23 cellular contexts compared by ENCODE assay signal in genomic region chr5:115337882-115338281, GRCh38. TPM values are rescaled to one million over a fixed set of nuclear protein-coding genes. Genes with fewer than 3 reads are reported as not detected.
DNase-seq lines count a peak whose midpoint lies in the region; ATAC-seq, FAIRE-seq and TF ChIP-seq lines count a peak whose summit lies in the region.
"Had no signal": no experiment of that assay in that cellular context is flagged by ENCODE, and none has a peak within 500 bp of the region (broad histone marks: within the 10 kb centered on the region; RNA-seq: fewer than 3 reads in every experiment).

No MANE protein-coding gene starts in this region.

- BruUV-seq in HepG2 (replicated peaks; lab: Mats Ljungman, UMichigan): no TSS peak

- DNase-seq in HuH-7.5 (ENCODE audit: low spot score): peak; percentile 4
- peak; percentile 45 for DNase-seq in hepatocyte (ENCODE audit: low spot score)
- peak; percentile 30 for DNase-seq in HepG2 (ENCODE audit: low spot score)
- DNase-seq in mucosa of descending colon: peak in 1 of 3 donors; percentile 33
- DNase-seq in SW 1271 (lab: John Stamatoyannopoulos, UW): no peak
- no peak for DNase-seq in KBM-7
- DNase-seq in NK-92 treated with Interleukin-12 subunit alpha and Interleukin-12 subunit beta, amount 100 ng/mL, for 24 hours (lab: John Stamatoyannopoulos, UW): no peak
- DNase-seq: 8988T; ACHN; C1 segment of cervical spinal cord; Calu3; CD4-positive, alpha-beta memory T cell; COR-L47; DMS53; DMS79 treated with DMSO at 0.1 percent for 48 hours; GF-D8; GM23248; H7; HCEC 1CT had no signal

- H3K4me1 ChIP-seq in hepatocyte (ENCODE audit: insufficient read depth) (peaks cover 8% of the 10 kb centered on the region), HepG2 (ENCODE audit: insufficient read depth, low read length) (peaks cover 12% of the 10 kb centered on the region), mucosa of descending colon (ENCODE audit: low read depth) (no peaks in the 10 kb centered on the region)

- H4K20me1 ChIP-seq in hepatocyte (ENCODE audit: insufficient read depth, poor library complexity, severe bottlenecking): no peaks in the 10 kb centered on the region
- no peaks in the 10 kb centered on the region for H4K20me1 ChIP-seq in HepG2 (ENCODE audit: insufficient read depth, low read length)

- 86% methylated on average over 1 of the region's 1 CpG for WGBS in hepatocyte (ENCODE audit: low lambda C conversion rate, missing lambda C conversion rate)
- 4% methylated on average over 1 of the region's 1 CpG for WGBS in HepG2 (ENCODE audit: low lambda C conversion rate)

- H3K36me3 ChIP-seq in hepatocyte (replicated peaks; ENCODE audit: insufficient read depth, low read depth) (no peaks in the 10 kb centered on the region), HepG2 (replicated peaks in 1 of 2; ENCODE audit: control insufficient read depth in 1 of 2, insufficient read depth in 2 of 2, low read length in 2 of 2) (no peaks in the 10 kb centered on the region), mucosa of descending colon (ENCODE audit: low read depth) (no peaks in the 10 kb centered on the region)

- TF ChIP-seq EP300 in HepG2 (IDR thresholded peaks at IDR 0.05; ENCODE audit: low read depth in 2 of 2, low read length in 2 of 2) (no peak), HepG2 (CRISPR knock-in tag; IDR thresholded peaks at IDR 0.05; ENCODE audit: borderline replicate concordance) (no peak)

- H3K79me2 ChIP-seq in hepatocyte (no peaks in the 10 kb centered on the region), HepG2 (ENCODE audit: insufficient read depth, low read length) (no peaks in the 10 kb centered on the region)

- no peak for TF ChIP-seq POLR2A in HepG2 (IDR thresholded peaks at IDR 0.05; ENCODE audit: insufficient read depth in 1 of 2, low read depth in 2 of 2, low read length in 2 of 2)

- no peaks in the 10 kb centered on the region for H3K9me2 ChIP-seq in hepatocyte (replicated peaks; ENCODE audit: insufficient read depth)

- POLR2A ChIA-PET in HepG2 (lab: Yijun Ruan, JAX): no interaction called here

- no peak for TF ChIP-seq RAD21 in HepG2 (CRISPR knock-in tag; IDR thresholded peaks at IDR 0.05)

- no peak for FAIRE-seq in HepG2 (lab: Jason Lieb, UNC)
- FAIRE-seq: A549, GM12891, GM18507, H1 had no signal

- in situ Hi-C loops in HepG2 (cut with HindIII; ENCODE audit: extremely low pct_ligation_motif_present, low pct_unique_long_range_greater_than_20kb): no loop called here
- in situ Hi-C loops in KBM-7 (cut with MboI; ENCODE audit: low pct_unique_long_range_greater_than_20kb, low sequenced_read_pairs): no loop called here

- H3K27me3 ChIP-seq in hepatocyte (no peaks in the 10 kb centered on the region), HepG2 (ENCODE audit: control insufficient read depth in 1 of 2, insufficient read depth in 2 of 2, low read length in 2 of 2) (no peaks in the 10 kb centered on the region)

- no peak overlapping the region for H3K9ac ChIP-seq in HepG2 (ENCODE audit: insufficient read depth, low read depth, low read length)
- H3K9ac ChIP-seq: GM23248 had no signal

- H3K4me2 ChIP-seq in hepatocyte (no peak overlapping the region), HepG2 (ENCODE audit: low read depth, low read length) (no peak overlapping the region)
- H3K4me2 ChIP-seq: A549 had no signal

- intact Hi-C loops in HepG2 (cut with micrococcal nuclease; ENCODE audit: unreplicated experiment): no loop called here
- intact Hi-C loops in mucosa of descending colon (cut with DNase I, micrococcal nuclease): no loop called here

- H3K27ac ChIP-seq in hepatocyte (peak overlapping the region; percentile 71), HepG2 (ENCODE audit: extremely low read length, insufficient read depth, low read length) (no peak overlapping the region)
- H3K27ac ChIP-seq: A549, GM23248 had no signal

- H3K9me3 ChIP-seq in hepatocyte (ENCODE audit: low read depth) (no peaks in the 10 kb centered on the region), HepG2 (ENCODE audit: low read length) (no peaks in the 10 kb centered on the region), mucosa of descending colon (no peaks in the 10 kb centered on the region)
- H3K9me3 ChIP-seq: A549 had no signal

- no peak overlapping the region for H3K4me3 ChIP-seq in hepatocyte
- H3K4me3 ChIP-seq in HepG2 (replicated peaks in 1 of 3; ENCODE audit: insufficient read depth in 1 of 3, low read depth in 2 of 3, low read length in 3 of 3): no peak overlapping the region
- no peak overlapping the region for H3K4me3 ChIP-seq in mucosa of descending colon
- H3K4me3 ChIP-seq: A549, GM23248 had no signal

- H2AFZ ChIP-seq in hepatocyte (no peak overlapping the region), HepG2 (ENCODE audit: low read length) (no peak overlapping the region)
- H2AFZ ChIP-seq: GM23248 had no signal

- TF ChIP-seq CTCF in hepatocyte (IDR thresholded peaks at IDR 0.05; ENCODE audit: poor library complexity) (no peak), HepG2 (CRISPR knock-in tag; IDR thresholded peaks at IDR 0.05) (no peak), mucosa of descending colon (IDR thresholded peaks at IDR 0.05) (no peak)

- ATAC-seq in HepG2 (peak; percentile 73), mucosa of descending colon (peak; percentile 92)
- ATAC-seq: A549 had no signal

- CTCF ChIA-PET in HepG2 (lab: Yijun Ruan, JAX; ENCODE audit: low intra/inter-chr PET ratio, low total read pairs): no interaction called here

TF ChIP-seq in HepG2, 621 proteins besides CTCF, POLR2A, EP300 and RAD21 (continues in another document):
- TF ChIP-seq SOX5 (CRISPR knock-in tag; IDR thresholded peaks at IDR 0.05; ENCODE audit: borderline replicate concordance): 0 out of 2 replicates have a peak, but pooled peaks have one; percentile 16
- TF ChIP-seq ELF1 (CRISPR knock-in tag; IDR thresholded peaks at IDR 0.05): no peak
- no peak for TF ChIP-seq ZNF230 (CRISPR knock-in tag; IDR thresholded peaks at IDR 0.05)
- 0 out of 2 replicates have a peak, but pooled peaks have one; percentile 25 for TF ChIP-seq CEBPG (CRISPR knock-in tag; IDR thresholded peaks at IDR 0.05)
- TF ChIP-seq NCOR1 (IDR thresholded peaks at IDR 0.05; ENCODE audit: borderline replicate concordance, low read length): peak; percentile 35; the same call in 1 of the 2 replicates
- peak; percentile 82 for TF ChIP-seq HNF4A (CRISPR knock-in tag; IDR thresholded peaks at IDR 0.05)
- peak; percentile 82; the same call in 1 of the 2 replicates for TF ChIP-seq ZNF644 (CRISPR knock-in tag; IDR thresholded peaks at IDR 0.05; ENCODE audit: low read depth)
- no peak for TF ChIP-seq SOX13 (IDR thresholded peaks at IDR 0.05)
- TF ChIP-seq SOX13 (CRISPR knock-in tag; conservative IDR thresholded peaks at IDR 0.05 in 1 of 2, IDR thresholded peaks at IDR 0.05 in 1 of 2): 0 out of 4 replicates have a peak, but pooled peaks of 1 of the 2 experiments have one; percentile 8
- peak; percentile 49; the same call in 1 of the 2 replicates for TF ChIP-seq CEBPB (IDR thresholded peaks at IDR 0.05; ENCODE audit: borderline replicate concordance, low read depth, low read length)
- no peak for TF ChIP-seq HDAC6 (IDR thresholded peaks at IDR 0.05; ENCODE audit: low read depth, low read length)
- TF ChIP-seq GATAD2A (CRISPR knock-in tag; IDR thresholded peaks at IDR 0.05): peak; percentile 16; the same call in 1 of the 2 replicates
- peak; percentile 19; the same call in 1 of the 2 replicates for TF ChIP-seq RARA (CRISPR knock-in tag; IDR thresholded peaks at IDR 0.05)

RNA-seq across cellular contexts. Expression of gene CCDC112, which starts 41.4 kb away (rescaled TPM):
- total RNA-seq in hepatocyte (3.7 and 4.1 TPM in 2 replicates), HepG2 (2016; rRNA removed; fragmentation: Illumina TruSeq; extraction: Trizol) (2.8 and 3.3 TPM in 2 replicates), mucosa of descending colon (10 to 100 TPM in 1 of 3 donors, 1 to 10 TPM in 2; 9.1 to 11.5 (median 9.2) TPM)
- polyA plus RNA-seq in hepatocyte (4.2 TPM in 2 replicates), HepG2 (2011; rRNA removed) (0.78 and 1.1 TPM in 2 replicates)
- 1.2 and 2.0 TPM in 2 replicates for total RNA-seq in HepG2 (2016; cell fraction: cytosol; rRNA removed; fragmentation: Illumina TruSeq; extraction: Trizol; ENCODE audit: low read depth)
- total RNA-seq in HepG2 (2016; cell fraction: insoluble cytoplasmic fraction; rRNA removed; fragmentation: Illumina TruSeq; extraction: Trizol): 3.4 and 3.8 TPM in 2 replicates
- total RNA-seq in HepG2 (2016; cell fraction: membrane; rRNA removed; fragmentation: Illumina TruSeq; extraction: Trizol): 1.9 and 2.1 TPM in 2 replicates
- 3.8 and 6.0 TPM in 2 replicates for total RNA-seq in HepG2 (2016; cell fraction: nucleus; rRNA removed; fragmentation: Illumina TruSeq; extraction: Trizol)
- 0.64 and 0.81 TPM in 2 replicates for polyA plus RNA-seq in HepG2 (2011; cell fraction: cytosol; rRNA removed)
- 0.45 and 0.71 TPM in 2 replicates for polyA plus RNA-seq in HepG2 (2011; cell fraction: nucleus; rRNA removed)
- 2.5 and 3.9 TPM in 2 replicates for polyA plus RNA-seq in HepG2 (2012)
- 0.85 and 0.99 TPM in 2 replicates for polyA plus RNA-seq in HepG2 (2016; cell fraction: cytosol; fragmentation: Illumina TruSeq; extraction: Trizol; ENCODE audit: low read depth)
- 4.0 and 4.9 TPM in 2 replicates for polyA plus RNA-seq in HepG2 (2016; cell fraction: insoluble cytoplasmic fraction; fragmentation: Illumina TruSeq; extraction: Trizol; ENCODE audit: low read depth)
- 1.1 and 1.7 TPM in 2 replicates for polyA plus RNA-seq in HepG2 (2016; cell fraction: membrane; fragmentation: Illumina TruSeq; extraction: Trizol; ENCODE audit: low read depth)
- 5.2 and 9.4 TPM in 2 replicates for polyA plus RNA-seq in HepG2 (2016; cell fraction: nucleus; fragmentation: Illumina TruSeq; extraction: Trizol; ENCODE audit: insufficient read depth, low read depth)
- polyA minus RNA-seq in HepG2 (2011; rRNA and poly(A)+ RNA removed; ENCODE audit: low replicate concordance): 0.18 and 0.44 TPM in 2 replicates
- polyA minus RNA-seq in HepG2 (2011; cell fraction: cytosol; rRNA and poly(A)+ RNA removed): 0.69 and 1.4 TPM in 2 replicates
- polyA minus RNA-seq in HepG2 (2011; cell fraction: nucleus; rRNA and poly(A)+ RNA removed): 4.2 and 4.8 TPM in 2 replicates

Comparison
In these comparisons a context has a peak if more than half of its experiments do, and no peak if none do; other contexts are left out.
1. DNase-seq: peak in HuH-7.5 (single experiment), hepatocyte (single experiment) and HepG2 (single experiment); none in SW 1271 (0 of 2), KBM-7 (single experiment) and NK-92 treated with Interleukin-12 subunit alpha and Interleukin-12 subunit beta, amount 100 ng/mL, for 24 hours (single experiment).